8 cellular contexts compared by ENCODE assay signal in genomic region chrX:24464836-24465523, GRCh38. TPM values are rescaled to one million over a fixed set of nuclear protein-coding genes. Genes with fewer than 3 reads are reported as not detected.
DNase-seq lines count a peak whose midpoint lies in the region; TF ChIP-seq lines count a peak whose summit lies in the region.

PDK3 (plus strand) TSS chrX:24465286; CDS start chrX:24465456, 170 bp downstream.

- peak within 1 kb of the TSS; percentile 70 for H3K4me2 ChIP-seq in mesenchymal stem cell (ENCODE audit: low read length, poor library complexity, severe bottlenecking)

- H3K14ac ChIP-seq in mesenchymal stem cell (ENCODE audit: low read length in 2 of 2): no peak within 1 kb of the TSS

- peak within 1 kb of the TSS; percentile 29 for H3K27ac ChIP-seq in mesenchymal stem cell (ENCODE audit: low read length, poor library complexity, severe bottlenecking)

- H2BK5ac ChIP-seq in mesenchymal stem cell (ENCODE audit: low read depth, low read length, poor library complexity, severe bottlenecking): no peak within 1 kb of the TSS

- H3K9me3 ChIP-seq in mesenchymal stem cell (ENCODE audit: control insufficient read depth, low read length): no peaks in the 10 kb centered on the region

- H2AK5ac ChIP-seq in mesenchymal stem cell (ENCODE audit: low read length, severe bottlenecking): no peak within 1 kb of the TSS

- DNase-seq in CMK (ENCODE audit: low read depth) (peak; percentile 26), GM20000 (ENCODE audit: low spot score) (peak; percentile 85), HS-5 (ENCODE audit: low read depth) (peak; percentile 42), NK-92 (lab: John Stamatoyannopoulos, UW; ENCODE audit: unreplicated experiment) (peak; percentile 20), mesenchymal stem cell (peak; percentile 82)
- DNase-seq in activated CD8-positive, alpha-beta memory T cell treated with anti-CD3 and anti-CD28 coated beads for 24 hours: peak; percentile 90
- DNase-seq in effector CD8-positive, alpha-beta T cell (lab: John Stamatoyannopoulos, UW): peak; percentile 80
- DNase-seq in stimulated activated CD8-positive, alpha-beta memory T cell treated with anti-CD3 and anti-CD28 coated beads, Interleukin-12 subunit alpha, Interleukin-12 subunit beta, amount 100 ng/mL, for 24 hours (ENCODE audit: extremely low read depth): peak; percentile 53

- no peak within 1 kb of the TSS for H2BK15ac ChIP-seq in mesenchymal stem cell (ENCODE audit: low read depth, poor library complexity, severe bottlenecking)

- H4K8ac ChIP-seq in mesenchymal stem cell (ENCODE audit: low read length): peak within 1 kb of the TSS; percentile 17

- no peak within 1 kb of the TSS for H2AFZ ChIP-seq in mesenchymal stem cell (ENCODE audit: low read depth, low read length)

- TF ChIP-seq CTCF in GM20000 (IDR thresholded peaks at IDR 0.05; ENCODE audit: extremely low read depth, missing control alignments): no peak

- no peak within 1 kb of the TSS for H2BK12ac ChIP-seq in mesenchymal stem cell (ENCODE audit: low read length in 2 of 2)

- H3K36me3 ChIP-seq in mesenchymal stem cell (ENCODE audit: control insufficient read depth in 1 of 2, insufficient read depth in 2 of 2, low read depth in 1 of 2, low read length in 2 of 2): no peaks in the 10 kb centered on the region

- H3K79me1 ChIP-seq in mesenchymal stem cell (replicated peaks; ENCODE audit: low read length, poor library complexity, severe bottlenecking): no peaks in the 10 kb centered on the region

- H3K27me3 ChIP-seq in mesenchymal stem cell (ENCODE audit: control insufficient read depth in 1 of 2, insufficient read depth in 1 of 2, low read length in 2 of 2): peaks cover 0 to 4% of the 10 kb centered on the region in 2 experiments

- H3K4me3 ChIP-seq in mesenchymal stem cell (ENCODE audit: insufficient read depth in 1 of 2, low read depth in 1 of 2, low read length in 2 of 2): peak within 1 kb of the TSS; percentile 69 to 79

- H3K9ac ChIP-seq in mesenchymal stem cell (ENCODE audit: low read length): peak within 1 kb of the TSS; percentile 84

- no peak within 1 kb of the TSS for H3K4ac ChIP-seq in mesenchymal stem cell (ENCODE audit: low read depth in 1 of 2, low read length in 2 of 2)

- no peak within 1 kb of the TSS for H2BK120ac ChIP-seq in mesenchymal stem cell (ENCODE audit: low read depth, low read length)

- H3K23ac ChIP-seq in mesenchymal stem cell (ENCODE audit: low read length in 2 of 2): no peak within 1 kb of the TSS

- 0% methylated on average over 24 of the region's 80 CpGs for WGBS in mesenchymal stem cell

- peak within 1 kb of the TSS in 1 of 2 experiments; percentile 84 for H3K18ac ChIP-seq in mesenchymal stem cell (ENCODE audit: low read depth in 1 of 2, low read length in 2 of 2)

- no peak within 1 kb of the TSS for H4K91ac ChIP-seq in mesenchymal stem cell (ENCODE audit: low read length)

- H3K4me1 ChIP-seq in mesenchymal stem cell (ENCODE audit: control insufficient read depth, insufficient read depth, low read depth, low read length): peaks cover 1% of the 10 kb centered on the region

RNA-seq across cellular contexts. Expression of gene PDK3, which starts in this region (rescaled TPM):
- polyA plus RNA-seq in mesenchymal stem cell (2013, experiment 1 of 2): 2.3 TPM
- polyA plus RNA-seq in mesenchymal stem cell (2013, experiment 2 of 2): 2.1 TPM

Comparison
In these comparisons a context has a peak if more than half of its experiments do, and no peak if none do; other contexts are left out.
1. Peak in every context shown above with its lines: DNase-seq, H3K4me3 ChIP-seq and H3K27ac ChIP-seq.
2. DNase-seq: peak in every context shown above with its lines; median percentile 90 in activated CD8-positive, alpha-beta memory T cell treated with anti-CD3 and anti-CD28 coated beads for 24 hours; 85 in GM20000; 82 in mesenchymal stem cell; 80 in effector CD8-positive, alpha-beta T cell; 53 in stimulated activated CD8-positive, alpha-beta memory T cell treated with anti-CD3 and anti-CD28 coated beads, Interleukin-12 subunit alpha, Interleukin-12 subunit beta, amount 100 ng/mL, for 24 hours; 42 in HS-5; 26 in CMK; 20 in NK-92.